Comparison of ENCODE assay signal across 10 cellular contexts in genomic region chr14:72613196-72613974, GRCh38.
DNase-seq lines count a peak whose midpoint lies in the region; ATAC-seq and TF ChIP-seq lines count a peak whose summit lies in the region.
"Had no signal": no experiment of that assay in that cellular context is flagged by ENCODE, and none has a peak within 500 bp of the region (broad histone marks: within the 10 kb centered on the region; RNA-seq: fewer than 3 reads in every experiment).

No MANE protein-coding gene starts in this region.

- peaks cover 0 to 11% (median 5%) of the 10 kb centered on the region in 4 donors for H3K4me1 ChIP-seq in right lobe of liver
- peaks cover 27% of the 10 kb centered on the region for H3K4me1 ChIP-seq in vagina

- no peak overlapping the region for H3K4me3 Mint-ChIP-seq in activated naive CD8-positive, alpha-beta T cell treated with anti-CD3 and anti-CD28 coated beads, Interleukin-2, amount 10 ng/mL, durations not matched to agents 7 days and 5 days
- H3K4me3 Mint-ChIP-seq in activated naive CD8-positive, alpha-beta T cell treated with anti-CD3 and anti-CD28 coated beads for 36 hours, result no peak overlapping the region

- no peaks in the 10 kb centered on the region for H3K9me3 Mint-ChIP-seq in activated naive CD8-positive, alpha-beta T cell treated with anti-CD3 and anti-CD28 coated beads, Interleukin-2, amount 10 ng/mL, durations not matched to agents 7 days and 5 days
- H3K9me3 Mint-ChIP-seq in activated naive CD8-positive, alpha-beta T cell treated with anti-CD3 and anti-CD28 coated beads for 36 hours, result no peaks in the 10 kb centered on the region

- POLR2A ChIA-PET in activated naive CD8-positive, alpha-beta T cell treated with anti-CD3 and anti-CD28 coated beads, Interleukin-2, amount 10 ng/mL, durations not matched to agents 7 days and 5 days (lab: Charles Lee), result no interaction called here

- peak overlapping the region in 35 of 59 donors; percentile 3 to 93 (median 47) for H3K27ac ChIP-seq in dorsolateral prefrontal cortex
- peak overlapping the region in 1 of 3 donors; percentile 50 for H3K27ac ChIP-seq in right lobe of liver
- H3K27ac ChIP-seq in vagina, result no peak overlapping the region
- H3K27ac ChIP-seq: neutrophil had no signal

- H3K27ac Mint-ChIP-seq in activated naive CD8-positive, alpha-beta T cell treated with anti-CD3 and anti-CD28 coated beads, Interleukin-2, amount 10 ng/mL, durations not matched to agents 7 days and 5 days, result peak overlapping the region; percentile 25
- H3K27ac Mint-ChIP-seq in activated naive CD8-positive, alpha-beta T cell treated with anti-CD3 and anti-CD28 coated beads for 36 hours, result no peak overlapping the region

- H3K4me3 ChIP-seq in dorsolateral prefrontal cortex (no peak overlapping the region), right lobe of liver (no peak overlapping the region), vagina (no peak overlapping the region)

- TF ChIP-seq POLR2A in right lobe of liver (IDR thresholded peaks at IDR 0.05) (no peak), vagina (IDR thresholded peaks at IDR 0.05) (no peak)

- H3K27me3 Mint-ChIP-seq in activated naive CD8-positive, alpha-beta T cell treated with anti-CD3 and anti-CD28 coated beads, Interleukin-2, amount 10 ng/mL, durations not matched to agents 7 days and 5 days, result peaks cover 21% of the 10 kb centered on the region
- no peaks in the 10 kb centered on the region for H3K27me3 Mint-ChIP-seq in activated naive CD8-positive, alpha-beta T cell treated with anti-CD3 and anti-CD28 coated beads for 36 hours

- TF ChIP-seq CTCF in dorsolateral prefrontal cortex (IDR thresholded peaks at IDR 0.05 in 54 of 56, conservative IDR thresholded peaks at IDR 0.05 in 2 of 56; ENCODE audit: low read depth in 1 of 56, partially characterized antibody in 56 of 56) (no peak), right lobe of liver (IDR thresholded peaks at IDR 0.05) (no peak), vagina (IDR thresholded peaks at IDR 0.05) (no peak)

- 10% methylated on average over 3 of the region's 13 CpGs for WGBS in right lobe of liver (ENCODE audit: insufficient coverage, low coverage, low lambda C conversion rate, missing lambda C conversion rate)

- no peaks in the 10 kb centered on the region for H3K36me3 ChIP-seq in right lobe of liver
- H3K36me3 ChIP-seq in vagina, result no peaks in the 10 kb centered on the region
- H3K36me3 ChIP-seq: neutrophil had no signal

- peaks cover 11% of the 10 kb centered on the region for H3K4me1 Mint-ChIP-seq in activated naive CD8-positive, alpha-beta T cell treated with anti-CD3 and anti-CD28 coated beads, Interleukin-2, amount 10 ng/mL, durations not matched to agents 7 days and 5 days
- no peaks in the 10 kb centered on the region for H3K4me1 Mint-ChIP-seq in activated naive CD8-positive, alpha-beta T cell treated with anti-CD3 and anti-CD28 coated beads for 36 hours

- no peak for DNase-seq in activated naive CD8-positive, alpha-beta T cell treated with anti-CD3 and anti-CD28 coated beads, Interleukin-2, amount 10 ng/mL, durations not matched to agents 7 days and 5 days
- DNase-seq in activated naive CD8-positive, alpha-beta T cell treated with anti-CD3 and anti-CD28 coated beads for 36 hours, result no peak
- DNase-seq in dorsolateral prefrontal cortex, result no peak
- DNase-seq in right lobe of liver, result peak; percentile 92 to 97 (median 93)
- peak; percentile 64 to 79 for DNase-seq in vagina (ENCODE audit: extremely low spot score in 2 of 2)
- no peak for DNase-seq in HuH-7 (ENCODE audit: low spot score)
- no peak for DNase-seq in AG08395 (ENCODE audit: low spot score)
- DNase-seq: NCI-H146 had no signal

- no peaks in the 10 kb centered on the region for H3K36me3 Mint-ChIP-seq in activated naive CD8-positive, alpha-beta T cell treated with anti-CD3 and anti-CD28 coated beads, Interleukin-2, amount 10 ng/mL, durations not matched to agents 7 days and 5 days
- H3K36me3 Mint-ChIP-seq in activated naive CD8-positive, alpha-beta T cell treated with anti-CD3 and anti-CD28 coated beads for 36 hours, result no peaks in the 10 kb centered on the region

- no peaks in the 10 kb centered on the region for H3K9me3 ChIP-seq in right lobe of liver
- H3K9me3 ChIP-seq in vagina, result no peaks in the 10 kb centered on the region
- H3K9me3 ChIP-seq: neutrophil had no signal

- intact Hi-C loops in dorsolateral prefrontal cortex (cut with DNase I) (no loop called here), right lobe of liver (cut with DNase I) (no loop called here), vagina (cut with DNase I) (no loop called here)

- ATAC-seq in activated naive CD8-positive, alpha-beta T cell treated with anti-CD3 and anti-CD28 coated beads, Interleukin-2, amount 10 ng/mL, durations not matched to agents 7 days and 5 days (ENCODE audit: low read depth), result no peak
- ATAC-seq in right lobe of liver, result peak; percentile 89 to 95 (median 94)
- ATAC-seq in GM18909 (IDR thresholded peaks at IDR 0.05; ENCODE audit: poor library complexity, unreplicated experiment), result no peak

- H3K27me3 ChIP-seq in dorsolateral prefrontal cortex (no peaks in the 10 kb centered on the region), right lobe of liver (no peaks in the 10 kb centered on the region), vagina (no peaks in the 10 kb centered on the region)
- H3K27me3 ChIP-seq: neutrophil had no signal

Comparison
In these comparisons a context has a peak if more than half of its experiments do, and no peak if none do; other contexts are left out.
1. ATAC-seq: peak in right lobe of liver (4 of 4); none in activated naive CD8-positive, alpha-beta T cell treated with anti-CD3 and anti-CD28 coated beads, Interleukin-2, amount 10 ng/mL, durations not matched to agents 7 days and 5 days (single experiment) and GM18909 (single experiment).
2. DNase-seq: peak in right lobe of liver (3 of 3) and vagina (2 of 2); none in activated naive CD8-positive, alpha-beta T cell treated with anti-CD3 and anti-CD28 coated beads, Interleukin-2, amount 10 ng/mL, durations not matched to agents 7 days and 5 days (single experiment), activated naive CD8-positive, alpha-beta T cell treated with anti-CD3 and anti-CD28 coated beads for 36 hours (single experiment), dorsolateral prefrontal cortex (0 of 10), HuH-7 (single experiment) and AG08395 (single experiment).